8 cellular contexts compared by ENCODE assay signal in the genomic region with DNA sequence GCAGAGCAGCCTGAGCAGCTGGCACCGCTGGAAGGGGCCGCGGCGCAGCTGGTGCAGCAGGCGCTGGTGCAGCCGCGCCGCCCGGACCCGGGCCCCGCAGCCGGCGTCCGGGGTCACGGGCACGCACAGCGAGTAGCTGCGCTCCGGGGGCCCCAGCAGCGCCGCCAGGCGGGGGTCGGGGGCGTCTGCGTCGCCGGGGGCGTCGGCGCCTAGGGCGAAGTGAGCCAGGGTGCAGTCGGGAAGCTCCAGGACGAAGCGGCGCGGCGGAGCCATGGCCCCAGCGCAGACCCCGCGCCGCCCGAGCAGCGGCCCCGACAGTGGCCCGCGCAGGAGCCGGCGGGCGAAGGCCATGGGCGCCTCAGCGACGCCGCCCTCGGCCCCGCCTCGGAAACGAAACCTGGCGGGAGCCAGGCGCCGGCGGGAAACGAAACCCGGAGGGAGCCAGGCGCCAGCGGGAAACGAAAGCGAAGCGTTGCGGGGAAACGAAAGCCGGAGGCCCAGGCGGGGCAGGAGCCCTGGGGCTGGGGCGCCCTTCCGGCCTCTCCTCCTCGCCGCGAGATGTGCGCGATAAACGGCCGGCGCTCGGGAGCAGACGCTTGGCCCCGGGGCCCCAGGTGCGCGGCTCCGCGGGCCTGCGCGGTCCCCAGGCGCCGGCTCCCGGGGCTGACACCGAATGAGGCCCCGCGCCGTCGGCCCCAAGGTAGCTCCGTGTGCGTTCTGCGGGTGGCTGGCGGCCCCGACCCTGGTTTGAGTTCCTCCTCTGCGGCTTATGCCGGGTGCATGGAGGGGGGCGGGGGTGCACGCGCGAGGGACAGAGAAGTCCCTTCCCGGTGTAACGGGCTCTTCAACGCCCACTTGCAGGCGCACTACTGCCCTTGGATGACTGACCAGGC. TPM values are rescaled to one million over a fixed set of nuclear protein-coding genes. Genes with fewer than 3 reads are reported as not detected.
A peak's percentile ranks its signal among the peaks of the same experiment; 100 is the strongest.
DNase-seq lines count a peak whose midpoint lies in the region; ATAC-seq and TF ChIP-seq lines count a peak whose summit lies in the region.

A gene with protein sequence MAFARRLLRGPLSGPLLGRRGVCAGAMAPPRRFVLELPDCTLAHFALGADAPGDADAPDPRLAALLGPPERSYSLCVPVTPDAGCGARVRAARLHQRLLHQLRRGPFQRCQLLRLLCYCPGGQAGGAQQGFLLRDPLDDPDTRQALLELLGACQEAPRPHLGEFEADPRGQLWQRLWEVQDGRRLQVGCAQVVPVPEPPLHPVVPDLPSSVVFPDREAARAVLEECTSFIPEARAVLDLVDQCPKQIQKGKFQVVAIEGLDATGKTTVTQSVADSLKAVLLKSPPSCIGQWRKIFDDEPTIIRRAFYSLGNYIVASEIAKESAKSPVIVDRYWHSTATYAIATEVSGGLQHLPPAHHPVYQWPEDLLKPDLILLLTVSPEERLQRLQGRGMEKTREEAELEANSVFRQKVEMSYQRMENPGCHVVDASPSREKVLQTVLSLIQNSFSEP (minus strand): TSS at position 562 of the 893 bp plus-strand sequence. CDS start 211 bp downstream, at position 351.

- H3K27me3 ChIP-seq in IMR-90 (ENCODE audit: control insufficient read depth, insufficient read depth, low read length), result peaks cover 12% of the 10 kb centered on the region

- dilution Hi-C loops in IMR-90 (cut with HindIII; ENCODE audit: low sequenced_read_pairs, unreplicated experiment), result no loop called here

- H4K5ac ChIP-seq in IMR-90 (ENCODE audit: low read depth, low read length), result no peak within 1 kb of the TSS

- H4K8ac ChIP-seq in IMR-90 (ENCODE audit: low read depth in 2 of 2, low read length in 2 of 2), result no peak within 1 kb of the TSS

- no peaks in the 10 kb centered on the region for H3K9me1 ChIP-seq in IMR-90 (ENCODE audit: insufficient read depth, low read length)

- no peak within 1 kb of the TSS for H3K27ac ChIP-seq in IMR-90 (ENCODE audit: insufficient read depth, low read length)

- peak within 1 kb of the TSS; percentile 81 for H3K4me2 ChIP-seq in IMR-90 (ENCODE audit: low read depth, low read length)

- no peak within 1 kb of the TSS for H2BK5ac ChIP-seq in IMR-90 (ENCODE audit: low read depth, low read length, poor library complexity, severe bottlenecking)

- peaks cover 2% of the 10 kb centered on the region; the same call in 1 of the 2 replicates for H3K4me1 ChIP-seq in IMR-90 (ENCODE audit: control insufficient read depth, insufficient read depth, low read length)

- H2AK9ac ChIP-seq in IMR-90 (replicated peaks; ENCODE audit: low read depth, low read length, poor library complexity), result no peak within 1 kb of the TSS

- POLR2A ChIA-PET in IMR-90 (lab: Charles Lee; ENCODE audit: unreplicated experiment), result no interaction called here

- no peak within 1 kb of the TSS for H4K91ac ChIP-seq in IMR-90 (ENCODE audit: insufficient read depth, low read depth, low read length)

- H2AK5ac ChIP-seq in IMR-90 (ENCODE audit: low read depth, low read length), result no peak within 1 kb of the TSS

- TF ChIP-seq POLR2A in IMR-90 (IDR thresholded peaks at IDR 0.05; ENCODE audit: low read depth, low read length), result no peak

- H3K18ac ChIP-seq in IMR-90 (ENCODE audit: low read depth, low read length), result no peak within 1 kb of the TSS

- peak; percentile 89 for ATAC-seq in GM21526 (IDR thresholded peaks at IDR 0.05; ENCODE audit: low FRiP score, unreplicated experiment)
- peak; percentile 74 for ATAC-seq in IMR-90 (ENCODE audit: low read depth)

- in situ Hi-C loops in IMR-90 (cut with MboI; ENCODE audit: low sequenced_read_pairs), result no loop called here

- no TSS peak for BruUV-seq in IMR-90 (replicated peaks; lab: Mats Ljungman, UMichigan)

- H2BK20ac ChIP-seq in IMR-90 (ENCODE audit: low read depth, low read length), result no peak within 1 kb of the TSS

- TF ChIP-seq RAD21 in IMR-90 (IDR thresholded peaks at IDR 0.05; ENCODE audit: low read length), result no peak

- intact Hi-C loops in IMR-90 (cut with micrococcal nuclease), result no loop called here
- intact Hi-C loops in T-helper 1 cell treated with Interleukin-12 subunit alpha and Interleukin-12 subunit beta and Interleukin-4 antibody, amounts not matched to agents 30 ng/mL and 1 ng/mL, for 36 hours (cut with micrococcal nuclease), result loop anchor here (1.0 to 2.0 kb wide), 5 partner anchors 12 to 45 kb away; partner anchors contain the start of gene RSAD2

- DNase-seq in GDM1 (lab: John Stamatoyannopoulos, UW) (peak; percentile 69), IMR-90 (peak; percentile 9), amniotic epithelial cell (ENCODE audit: low read depth) (peak; percentile 40), hepatic stellate cell (ENCODE audit: low spot score) (peak; percentile 54), skeletal muscle cell (ENCODE audit: low read depth) (no peak), NCI-H446 treated with DMSO at 0.1 percent for 48 hours (lab: John Stamatoyannopoulos, UW) (no peak)

- H3K9me3 ChIP-seq in IMR-90 (ENCODE audit: control insufficient read depth, insufficient read depth, low read length), result no peaks in the 10 kb centered on the region

- H3K79me1 ChIP-seq in IMR-90 (ENCODE audit: low read depth in 1 of 2, low read length in 2 of 2), result no peaks in the 10 kb centered on the region

- no peak within 1 kb of the TSS for H3K23ac ChIP-seq in IMR-90 (ENCODE audit: low read depth, low read length)

- no peaks in the 10 kb centered on the region for H4K20me1 ChIP-seq in IMR-90 (ENCODE audit: insufficient read depth, low read length)

- no peak within 1 kb of the TSS for H2BK15ac ChIP-seq in IMR-90 (ENCODE audit: low read depth, low read length)

- no peaks in the 10 kb centered on the region for H3K36me3 ChIP-seq in IMR-90 (ENCODE audit: control insufficient read depth, insufficient read depth, low read length)

- H3K4me3 ChIP-seq in IMR-90 (ENCODE audit: insufficient read depth, low read depth, low read length), result peak within 1 kb of the TSS; percentile 61
- H3K4me3 ChIP-seq in skeletal muscle cell (ENCODE audit: low read depth, low read length), result peak within 1 kb of the TSS; percentile 62

- no peak within 1 kb of the TSS for H3K4ac ChIP-seq in IMR-90 (ENCODE audit: low read depth, low read length)

- WGBS in IMR-90 (ENCODE audit: extremely low coverage in 2 of 2, insufficient read length in 1 of 2), 2 experiments, result 0% methylated on average over 24 of the region's 114 CpGs; no CpG with 5 or more reads in 1 of the 2 experiments

- CTCF ChIA-PET in IMR-90 (lab: Yijun Ruan, JAX), result no interaction called here

- H2AFZ ChIP-seq in IMR-90 (replicated peaks; ENCODE audit: low read length, poor library complexity), result peak within 1 kb of the TSS; percentile 85

- H3K9ac ChIP-seq in IMR-90 (ENCODE audit: low read depth, low read length), result no peak within 1 kb of the TSS

- TF ChIP-seq CTCF in IMR-90 (conservative IDR thresholded peaks at IDR 0.05; ENCODE audit: low read depth, low read length), result no peak

- no peak within 1 kb of the TSS for H2BK120ac ChIP-seq in IMR-90 (ENCODE audit: low read depth, low read length)

- H3K56ac ChIP-seq in IMR-90 (ENCODE audit: extremely low read depth, insufficient read depth, low read length), result no peak within 1 kb of the TSS

- H3K14ac ChIP-seq in IMR-90 (replicated peaks; ENCODE audit: low read depth, low read length), result no peak within 1 kb of the TSS

TF ChIP-seq in IMR-90, 13 proteins besides CTCF, POLR2A, EP300 and RAD21:
- TF ChIP-seq CHD1 (IDR thresholded peaks at IDR 0.05; ENCODE audit: low read depth, low read length), result no peak
- TF ChIP-seq FOS (IDR thresholded peaks at IDR 0.05; ENCODE audit: low read depth, low read length), result no peak
- TF ChIP-seq SMC3 (IDR thresholded peaks at IDR 0.05; ENCODE audit: low read depth, low read length), result no peak
- no peak for TF ChIP-seq RFX5 (IDR thresholded peaks at IDR 0.05; ENCODE audit: low read depth, low read length)
- TF ChIP-seq BHLHE40 (IDR thresholded peaks at IDR 0.05; ENCODE audit: low read depth, low read length), result no peak

RNA-seq across cellular contexts. Expression of the gene that starts here (rescaled TPM):
- 0.18 and 0.28 TPM in 2 replicates for total RNA-seq in IMR-90 (2012; rRNA removed)
- 0.03 and 0.11 TPM in 2 replicates for polyA plus RNA-seq in IMR-90 (2012; rRNA removed)
- polyA plus RNA-seq in IMR-90 (2012; cell fraction: cytosol; rRNA removed), result 0.02 TPM in 1 of 2 replicates, not detected in the other
- 0.05 and 0.07 TPM in 2 replicates for polyA plus RNA-seq in IMR-90 (2012; cell fraction: nucleus; rRNA removed; ENCODE audit: low replicate concordance)
- 52.8 and 57.7 TPM in 2 replicates for total RNA-seq in T-helper 1 cell treated with Interleukin-12 subunit alpha and Interleukin-12 subunit beta and Interleukin-4 antibody, amounts not matched to agents 30 ng/mL and 1 ng/mL, for 36 hours

Comparison
In these comparisons a context has a peak if more than half of its experiments do, and no peak if none do; other contexts are left out.
1. RNA of the gene that starts here (total RNA-seq): 52.8 to 57.7 TPM in T-helper 1 cell treated with Interleukin-12 subunit alpha and Interleukin-12 subunit beta and Interleukin-4 antibody, amounts not matched to agents 30 ng/mL and 1 ng/mL, for 36 hours; 0.18 to 0.28 TPM in IMR-90; every median in the first group is over 10 times any median in the second.
2. Peak in DNase-seq, ATAC-seq, H3K4me3 ChIP-seq and H3K4me2 ChIP-seq in IMR-90; RNA of the gene not detected or under 1 TPM.
3. DNase-seq: peak in GDM1 (single experiment), amniotic epithelial cell (single experiment) and hepatic stellate cell (single experiment); none in skeletal muscle cell (single experiment) and NCI-H446 treated with DMSO at 0.1 percent for 48 hours (single experiment).